In genomic region chr20:2889797-2890196, GRCh38 we compare ENCODE assay signal across 21 cellular contexts.
"Had no signal": no experiment of that assay in that cellular context is flagged by ENCODE, and none has a peak within 500 bp of the region (broad histone marks: within the 10 kb centered on the region; RNA-seq: fewer than 3 reads in every experiment).

No MANE protein-coding gene starts in this region.

- FAIRE-seq: RCC 7860 had no signal

- H3K9me3 ChIP-seq: SK-N-SH had no signal

- H3K9ac ChIP-seq: KMS-11, SK-N-SH had no signal

- H3K4me2 ChIP-seq: KMS-11 had no signal

- DNase-seq: IMR-90, Kasumi-1, MM.1S, NCI-H1092 treated with DMSO at 0.1 percent for 48 hours, NCI-H1436, NCI-H187, NCI-H2029, NCI-H2081 treated with DMSO at 0.1 percent for 48 hours, NCI-H2171, NCI-H226, NCI-H446, NCI-H510A, NCI-H524 treated with DMSO at 0.1 percent for 48 hours, NCI-H69, NCI-H774, Right ventricle myocardium superior, RPMI8226, SK-N-SH, SW 1271 had no signal

- H3K27ac ChIP-seq: KMS-11 had no signal
